1 cellular context compared by ENCODE assay signal in the genomic region with DNA sequence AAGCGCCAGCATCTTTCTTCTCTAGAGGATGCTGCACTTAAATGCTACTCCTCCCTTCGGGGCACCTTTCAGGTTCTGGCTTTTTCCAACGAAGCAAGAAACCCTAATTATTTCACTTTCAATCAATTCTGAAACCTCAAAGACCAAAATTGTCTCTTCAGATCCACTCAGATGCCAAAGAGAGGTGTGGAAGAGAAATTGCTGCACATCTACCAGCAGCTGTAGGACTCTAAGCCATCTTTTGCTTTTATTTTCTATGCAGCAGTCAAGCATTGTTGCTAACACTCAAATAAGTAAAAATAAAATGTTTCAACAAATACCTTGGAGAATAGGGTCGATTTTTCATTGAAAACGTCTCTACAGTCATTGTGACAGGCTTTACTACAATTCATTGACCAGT.
TF ChIP-seq lines count a peak whose summit lies in the region.

No MANE protein-coding gene starts in this region.

TF ChIP-seq in GM12878, 131 proteins besides CTCF, POLR2A, EP300 and RAD21 (continued from another document):
- TF ChIP-seq, protein P1, sequence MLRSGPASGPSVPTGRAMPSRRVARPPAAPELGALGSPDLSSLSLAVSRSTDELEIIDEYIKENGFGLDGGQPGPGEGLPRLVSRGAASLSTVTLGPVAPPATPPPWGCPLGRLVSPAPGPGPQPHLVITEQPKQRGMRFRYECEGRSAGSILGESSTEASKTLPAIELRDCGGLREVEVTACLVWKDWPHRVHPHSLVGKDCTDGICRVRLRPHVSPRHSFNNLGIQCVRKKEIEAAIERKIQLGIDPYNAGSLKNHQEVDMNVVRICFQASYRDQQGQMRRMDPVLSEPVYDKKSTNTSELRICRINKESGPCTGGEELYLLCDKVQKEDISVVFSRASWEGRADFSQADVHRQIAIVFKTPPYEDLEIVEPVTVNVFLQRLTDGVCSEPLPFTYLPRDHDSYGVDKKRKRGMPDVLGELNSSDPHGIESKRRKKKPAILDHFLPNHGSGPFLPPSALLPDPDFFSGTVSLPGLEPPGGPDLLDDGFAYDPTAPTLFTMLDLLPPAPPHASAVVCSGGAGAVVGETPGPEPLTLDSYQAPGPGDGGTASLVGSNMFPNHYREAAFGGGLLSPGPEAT (IDR thresholded peaks at IDR 0.05; ENCODE audit: low read depth) = no peak
- no peak for TF ChIP-seq ASH2L (IDR thresholded peaks at IDR 0.05; ENCODE audit: borderline replicate concordance, low read depth)
- no peak for TF ChIP-seq SMC3 (IDR thresholded peaks at IDR 0.05; ENCODE audit: borderline replicate concordance, low read length)
- no peak for TF ChIP-seq BCL11A (IDR thresholded peaks at IDR 0.05; ENCODE audit: low read depth, low read length)
- TF ChIP-seq NRF1 (conservative IDR thresholded peaks at IDR 0.05; ENCODE audit: low read depth, low read length) = no peak
- no peak for TF ChIP-seq KAT2A (conservative IDR thresholded peaks at IDR 0.05; ENCODE audit: control insufficient read depth, low read depth, low read length)
- TF ChIP-seq HDGF (IDR thresholded peaks at IDR 0.05) = no peak
- TF ChIP-seq, protein P2, sequence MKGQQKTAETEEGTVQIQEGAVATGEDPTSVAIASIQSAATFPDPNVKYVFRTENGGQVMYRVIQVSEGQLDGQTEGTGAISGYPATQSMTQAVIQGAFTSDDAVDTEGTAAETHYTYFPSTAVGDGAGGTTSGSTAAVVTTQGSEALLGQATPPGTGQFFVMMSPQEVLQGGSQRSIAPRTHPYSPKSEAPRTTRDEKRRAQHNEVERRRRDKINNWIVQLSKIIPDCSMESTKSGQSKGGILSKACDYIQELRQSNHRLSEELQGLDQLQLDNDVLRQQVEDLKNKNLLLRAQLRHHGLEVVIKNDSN (IDR thresholded peaks at IDR 0.05; ENCODE audit: borderline replicate concordance, extremely low read length, insufficient read depth, low read depth, low read length) = no peak
- no peak for TF ChIP-seq POLR2AphosphoS5 (IDR thresholded peaks at IDR 0.05; ENCODE audit: low read length)
- TF ChIP-seq, protein P3, sequence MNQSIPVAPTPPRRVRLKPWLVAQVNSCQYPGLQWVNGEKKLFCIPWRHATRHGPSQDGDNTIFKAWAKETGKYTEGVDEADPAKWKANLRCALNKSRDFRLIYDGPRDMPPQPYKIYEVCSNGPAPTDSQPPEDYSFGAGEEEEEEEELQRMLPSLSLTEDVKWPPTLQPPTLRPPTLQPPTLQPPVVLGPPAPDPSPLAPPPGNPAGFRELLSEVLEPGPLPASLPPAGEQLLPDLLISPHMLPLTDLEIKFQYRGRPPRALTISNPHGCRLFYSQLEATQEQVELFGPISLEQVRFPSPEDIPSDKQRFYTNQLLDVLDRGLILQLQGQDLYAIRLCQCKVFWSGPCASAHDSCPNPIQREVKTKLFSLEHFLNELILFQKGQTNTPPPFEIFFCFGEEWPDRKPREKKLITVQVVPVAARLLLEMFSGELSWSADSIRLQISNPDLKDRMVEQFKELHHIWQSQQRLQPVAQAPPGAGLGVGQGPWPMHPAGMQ (IDR thresholded peaks at IDR 0.05; ENCODE audit: borderline replicate concordance) = no peak
- TF ChIP-seq POLR2AphosphoS2 (IDR thresholded peaks at IDR 0.05; ENCODE audit: low read depth, low read length) = no peak
- no peak for TF ChIP-seq SIN3A (IDR thresholded peaks at IDR 0.05; ENCODE audit: low read depth, low read length)
- no peak for TF ChIP-seq SUZ12 (IDR thresholded peaks at IDR 0.05; ENCODE audit: unreplicated experiment)
- TF ChIP-seq, protein P4, sequence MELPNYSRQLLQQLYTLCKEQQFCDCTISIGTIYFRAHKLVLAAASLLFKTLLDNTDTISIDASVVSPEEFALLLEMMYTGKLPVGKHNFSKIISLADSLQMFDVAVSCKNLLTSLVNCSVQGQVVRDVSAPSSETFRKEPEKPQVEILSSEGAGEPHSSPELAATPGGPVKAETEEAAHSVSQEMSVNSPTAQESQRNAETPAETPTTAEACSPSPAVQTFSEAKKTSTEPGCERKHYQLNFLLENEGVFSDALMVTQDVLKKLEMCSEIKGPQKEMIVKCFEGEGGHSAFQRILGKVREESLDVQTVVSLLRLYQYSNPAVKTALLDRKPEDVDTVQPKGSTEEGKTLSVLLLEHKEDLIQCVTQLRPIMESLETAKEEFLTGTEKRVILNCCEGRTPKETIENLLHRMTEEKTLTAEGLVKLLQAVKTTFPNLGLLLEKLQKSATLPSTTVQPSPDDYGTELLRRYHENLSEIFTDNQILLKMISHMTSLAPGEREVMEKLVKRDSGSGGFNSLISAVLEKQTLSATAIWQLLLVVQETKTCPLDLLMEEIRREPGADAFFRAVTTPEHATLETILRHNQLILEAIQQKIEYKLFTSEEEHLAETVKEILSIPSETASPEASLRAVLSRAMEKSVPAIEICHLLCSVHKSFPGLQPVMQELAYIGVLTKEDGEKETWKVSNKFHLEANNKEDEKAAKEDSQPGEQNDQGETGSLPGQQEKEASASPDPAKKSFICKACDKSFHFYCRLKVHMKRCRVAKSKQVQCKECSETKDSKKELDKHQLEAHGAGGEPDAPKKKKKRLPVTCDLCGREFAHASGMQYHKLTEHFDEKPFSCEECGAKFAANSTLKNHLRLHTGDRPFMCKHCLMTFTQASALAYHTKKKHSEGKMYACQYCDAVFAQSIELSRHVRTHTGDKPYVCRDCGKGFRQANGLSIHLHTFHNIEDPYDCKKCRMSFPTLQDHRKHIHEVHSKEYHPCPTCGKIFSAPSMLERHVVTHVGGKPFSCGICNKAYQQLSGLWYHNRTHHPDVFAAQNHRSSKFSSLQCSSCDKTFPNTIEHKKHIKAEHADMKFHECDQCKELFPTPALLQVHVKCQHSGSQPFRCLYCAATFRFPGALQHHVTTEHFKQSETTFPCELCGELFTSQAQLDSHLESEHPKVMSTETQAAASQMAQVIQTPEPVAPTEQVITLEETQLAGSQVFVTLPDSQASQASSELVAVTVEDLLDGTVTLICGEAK (IDR thresholded peaks at IDR 0.05; ENCODE audit: borderline replicate concordance) = no peak
- TF ChIP-seq, protein P5, sequence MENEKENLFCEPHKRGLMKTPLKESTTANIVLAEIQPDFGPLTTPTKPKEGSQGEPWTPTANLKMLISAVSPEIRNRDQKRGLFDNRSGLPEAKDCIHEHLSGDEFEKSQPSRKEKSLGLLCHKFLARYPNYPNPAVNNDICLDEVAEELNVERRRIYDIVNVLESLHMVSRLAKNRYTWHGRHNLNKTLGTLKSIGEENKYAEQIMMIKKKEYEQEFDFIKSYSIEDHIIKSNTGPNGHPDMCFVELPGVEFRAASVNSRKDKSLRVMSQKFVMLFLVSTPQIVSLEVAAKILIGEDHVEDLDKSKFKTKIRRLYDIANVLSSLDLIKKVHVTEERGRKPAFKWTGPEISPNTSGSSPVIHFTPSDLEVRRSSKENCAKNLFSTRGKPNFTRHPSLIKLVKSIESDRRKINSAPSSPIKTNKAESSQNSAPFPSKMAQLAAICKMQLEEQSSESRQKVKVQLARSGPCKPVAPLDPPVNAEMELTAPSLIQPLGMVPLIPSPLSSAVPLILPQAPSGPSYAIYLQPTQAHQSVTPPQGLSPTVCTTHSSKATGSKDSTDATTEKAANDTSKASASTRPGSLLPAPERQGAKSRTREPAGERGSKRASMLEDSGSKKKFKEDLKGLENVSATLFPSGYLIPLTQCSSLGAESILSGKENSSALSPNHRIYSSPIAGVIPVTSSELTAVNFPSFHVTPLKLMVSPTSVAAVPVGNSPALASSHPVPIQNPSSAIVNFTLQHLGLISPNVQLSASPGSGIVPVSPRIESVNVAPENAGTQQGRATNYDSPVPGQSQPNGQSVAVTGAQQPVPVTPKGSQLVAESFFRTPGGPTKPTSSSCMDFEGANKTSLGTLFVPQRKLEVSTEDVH (IDR thresholded peaks at IDR 0.05; ENCODE audit: low read depth, partially characterized antibody) = no peak
